20 cellular contexts compared by ENCODE assay signal in the genomic region with DNA sequence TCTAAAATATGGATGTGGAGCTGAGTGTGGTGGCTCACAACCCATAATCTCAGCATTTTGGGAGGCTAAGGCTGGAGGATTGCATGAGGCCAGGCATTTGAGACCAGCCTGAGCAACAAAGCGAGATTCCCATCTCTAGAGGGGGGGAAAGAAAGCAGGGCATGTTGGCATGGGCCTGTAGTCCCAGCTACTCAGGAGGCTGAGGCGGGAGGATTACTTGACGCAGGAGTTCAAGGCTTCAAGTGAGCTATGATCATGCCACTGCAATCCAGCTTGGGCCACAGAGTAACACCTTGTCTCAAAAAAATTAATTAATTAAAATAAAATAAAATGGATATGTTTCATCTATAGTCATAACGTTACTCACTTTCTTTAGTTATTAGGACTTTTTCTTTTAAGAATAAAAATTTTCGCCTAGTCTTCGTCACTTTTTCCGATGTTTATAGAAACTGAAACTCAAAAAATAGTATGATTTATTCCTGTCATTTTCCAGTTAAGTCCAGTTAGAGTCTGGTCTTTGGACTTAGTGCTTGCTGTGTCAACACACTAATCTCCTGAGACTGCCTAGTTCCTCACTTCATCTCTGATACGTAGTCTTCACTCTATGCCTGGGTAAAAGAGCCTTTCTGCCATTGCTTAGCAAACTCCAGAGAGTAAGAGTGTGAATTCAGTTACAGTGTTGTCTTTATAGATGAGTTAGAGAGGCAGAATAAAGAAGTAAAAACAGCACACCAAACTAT. TPM values are rescaled to one million over a fixed set of nuclear protein-coding genes. Genes with fewer than 3 reads are reported as not detected.
A peak's percentile ranks its signal among the peaks of the same experiment; 100 is the strongest.
DNase-seq lines count a peak whose midpoint lies in the region; ATAC-seq and TF ChIP-seq lines count a peak whose summit lies in the region.
"Had no signal": no experiment of that assay in that cellular context is flagged by ENCODE, and none has a peak within 500 bp of the region (broad histone marks: within the 10 kb centered on the region; RNA-seq: fewer than 3 reads in every experiment).

No MANE protein-coding gene starts in this region.

- H3K9me3 Mint-ChIP-seq in CD4-positive, alpha-beta memory T cell = no peaks in the 10 kb centered on the region
- H3K9me3 Mint-ChIP-seq: brain, immature natural killer cell had no signal

- peak overlapping the region; percentile 61 for H3K9ac ChIP-seq in mucosa of stomach (ENCODE audit: low read length)

- H3K27ac ChIP-seq in CD4-positive, alpha-beta memory T cell (ENCODE audit: low read depth, low read length) = no peak overlapping the region
- peak overlapping the region; percentile 21 to 87 (median 74) for H3K27ac ChIP-seq in body of pancreas
- H3K27ac ChIP-seq: uterus had no signal

- H3K36me3 ChIP-seq in CD4-positive, alpha-beta memory T cell (ENCODE audit: insufficient read depth, low read length) = peaks cover 6% of the 10 kb centered on the region
- H3K36me3 ChIP-seq in body of pancreas (replicated peaks in 1 of 2; ENCODE audit: insufficient read depth in 1 of 2, low read depth in 2 of 2) = peaks cover 0 to under 1% of the 10 kb centered on the region in 2 donors
- no peaks in the 10 kb centered on the region for H3K36me3 ChIP-seq in mucosa of stomach (ENCODE audit: control insufficient read depth, insufficient read depth, low read length)
- H3K36me3 ChIP-seq: uterus had no signal

- no peak for TF ChIP-seq POLR2A in body of pancreas (IDR thresholded peaks at IDR 0.05)

- CTCF ChIA-PET in CD4-positive, alpha-beta memory T cell (lab: Charles Lee; ENCODE audit: partially characterized antibody) = interaction anchor here (1.4 to 6.9 kb wide), 2 partner anchors 10 to 32 kb away, joined by 3 to 40 read pairs; no protein-coding TSS in a partner anchor

- H3K27me3 ChIP-seq in CD4-positive, alpha-beta memory T cell (ENCODE audit: insufficient read depth, low read length) = no peaks in the 10 kb centered on the region
- H3K27me3 ChIP-seq in body of pancreas = no peaks in the 10 kb centered on the region
- no peaks in the 10 kb centered on the region for H3K27me3 ChIP-seq in mucosa of stomach (ENCODE audit: control insufficient read depth, insufficient read depth, low read length)
- H3K27me3 ChIP-seq: BE2C, uterus had no signal

- H3K4me1 ChIP-seq in CD4-positive, alpha-beta memory T cell (ENCODE audit: insufficient read depth, low read length) = no peaks in the 10 kb centered on the region
- peaks cover 3% of the 10 kb centered on the region for H3K4me1 ChIP-seq in body of pancreas
- H3K4me1 ChIP-seq in mucosa of stomach (ENCODE audit: control insufficient read depth, insufficient read depth, low read length) = peaks cover 11% of the 10 kb centered on the region
- H3K4me1 ChIP-seq: BE2C had no signal

- H3K36me3 Mint-ChIP-seq in CD4-positive, alpha-beta memory T cell = peaks cover 15 to 34% of the 10 kb centered on the region in 2 donors

- POLR2A ChIA-PET in CD4-positive, alpha-beta memory T cell (lab: Charles Lee; ENCODE audit: partially characterized antibody) = no interaction called here

- peaks cover 6 to 11% (median 8%) of the 10 kb centered on the region in 4 donors for H3K4me1 Mint-ChIP-seq in CD4-positive, alpha-beta memory T cell
- H3K4me1 Mint-ChIP-seq: brain, immature natural killer cell had no signal

- no peaks in the 10 kb centered on the region for H3K9me3 ChIP-seq in CD4-positive, alpha-beta memory T cell (ENCODE audit: control insufficient read depth in 1 of 2, low read length in 2 of 2)
- no peaks in the 10 kb centered on the region for H3K9me3 ChIP-seq in body of pancreas
- H3K9me3 ChIP-seq in mucosa of stomach (ENCODE audit: control insufficient read depth, low read length) = no peaks in the 10 kb centered on the region
- H3K9me3 ChIP-seq: BE2C, uterus had no signal

- H3K27ac Mint-ChIP-seq in CD4-positive, alpha-beta memory T cell = peak overlapping the region in 4 of 7 donors; percentile 43 to 61 (median 56)
- H3K27ac Mint-ChIP-seq: immature natural killer cell had no signal

- intact Hi-C loops in CD4-positive, alpha-beta memory T cell (cut with micrococcal nuclease) = no loop called here
- intact Hi-C loops in body of pancreas (cut with DNase I) (no loop called here), posterior vena cava (cut with DNase I) (no loop called here)

- 41 to 57% methylated on average over 8 of the region's 8 CpGs for WGBS in body of pancreas, 2 donors

- ATAC-seq in HG02973 (IDR thresholded peaks at IDR 0.05; ENCODE audit: unreplicated experiment) (peak; percentile 81), body of pancreas (peak; percentile 95)

- H3K4me3 ChIP-seq in CD4-positive, alpha-beta memory T cell (ENCODE audit: low read length in 2 of 2) = no peak overlapping the region
- H3K4me3 ChIP-seq in body of pancreas (no peak overlapping the region), mucosa of stomach (ENCODE audit: low read length) (no peak overlapping the region)
- H3K4me3 ChIP-seq: uterus had no signal

- peak overlapping the region in 2 of 8 donors; percentile 2 to 34 for H3K4me3 Mint-ChIP-seq in CD4-positive, alpha-beta memory T cell
- H3K4me3 Mint-ChIP-seq: brain, immature natural killer cell had no signal

- no peak for DNase-seq in CD4-positive, alpha-beta memory T cell
- DNase-seq in body of pancreas (peak in 3 of 4 donors; percentile 14 to 50 (median 19)), hepatic stellate cell (ENCODE audit: low spot score) (no peak), medulla oblongata (ENCODE audit: extremely low spot score) (no peak), posterior vena cava (ENCODE audit: low spot score) (no peak), HUDEP-2 (lab: John Stamatoyannopoulos, UW; ENCODE audit: unreplicated experiment in 76 of 76) (no peak)
- DNase-seq: activated CD4-positive, alpha-beta T cell treated with anti-CD3 and anti-CD28 coated beads, Interleukin-2, amount 50 U/mL, for 48 hours; activated gamma-delta T cell; BE2C; EL; immature natural killer cell; IMR-90; NCI-H1417 treated with DMSO at 0.1 percent for 48 hours; NCI-H510A; stimulated activated CD4-positive, alpha-beta T cell treated with anti-CD3 and anti-CD28 coated beads, Interleukin-2, amount 100 ng/mL, for 24 hours; stimulated activated CD8-positive, alpha-beta memory T cell treated with anti-CD3 and anti-CD28 coated beads, Interleukin-4, amount 100 ng/mL, for 48 hours; uterus had no signal

- TF ChIP-seq CTCF in body of pancreas (IDR thresholded peaks at IDR 0.05) = no peak

- no peaks in the 10 kb centered on the region for H3K27me3 Mint-ChIP-seq in CD4-positive, alpha-beta memory T cell
- H3K27me3 Mint-ChIP-seq: brain had no signal

RNA-seq across cellular contexts. Expression of a gene that starts 28.0 kb away (rescaled TPM):
- total RNA-seq in CD4-positive, alpha-beta memory T cell = 10 to 100 TPM; 46.0 to 48.5 TPM
- 10 to 100 TPM; 72.4 to 88.8 TPM for polyA plus RNA-seq in CD4-positive, alpha-beta memory T cell
- total RNA-seq in body of pancreas (10 to 100 TPM; 32.7 to 40.2 TPM), posterior vena cava (10 to 100 TPM; 43.4 to 52.0 TPM)

RNA-seq across cellular contexts. Expression of a gene that starts 32.4 kb away (rescaled TPM):
- total RNA-seq in CD4-positive, alpha-beta memory T cell = 10 to 100 TPM; 11.4 to 14.1 TPM
- polyA plus RNA-seq in CD4-positive, alpha-beta memory T cell = 10 to 100 TPM; 11.2 to 15.9 TPM
- total RNA-seq in body of pancreas (10 to 100 TPM in 1 of 2 donors, 1 to 10 TPM in 1; 4.3 to 12.2 TPM), posterior vena cava (10 to 100 TPM; 12.8 to 14.5 TPM)

Comparison
In these comparisons a context has a peak if more than half of its experiments do, and no peak if none do; other contexts are left out.
1. DNase-seq: peak in body of pancreas (3 of 4); none in CD4-positive, alpha-beta memory T cell (0 of 5), hepatic stellate cell (single experiment), medulla oblongata (single experiment), posterior vena cava (single experiment) and HUDEP-2 (0 of 76).